ENCODE assay signal across 18 cellular contexts in the genomic region with DNA sequence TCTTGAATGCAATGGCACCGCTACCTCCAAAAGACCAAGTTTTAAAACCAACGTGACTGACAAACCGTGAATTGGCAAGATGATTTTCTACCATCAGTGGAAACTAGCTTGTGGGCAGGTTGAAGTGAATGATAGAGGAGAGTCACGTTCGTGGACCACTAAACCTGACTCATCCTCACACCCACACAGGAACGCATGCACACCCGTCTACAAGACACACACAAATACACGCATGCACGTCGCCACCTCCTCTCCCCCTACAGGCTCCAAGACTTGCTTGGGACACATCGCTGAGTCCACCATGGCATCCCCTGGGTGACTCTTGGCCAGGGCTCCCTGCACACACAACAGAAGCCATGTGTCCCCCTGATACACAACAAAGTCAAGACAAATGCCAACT. TPM values are rescaled to one million over a fixed set of nuclear protein-coding genes. Genes with fewer than 3 reads are reported as not detected.
DNase-seq lines count a peak whose midpoint lies in the region; ATAC-seq and FAIRE-seq lines count a peak whose summit lies in the region.
"Had no signal": no experiment of that assay in that cellular context is flagged by ENCODE, and none has a peak within 500 bp of the region (broad histone marks: within the 10 kb centered on the region; RNA-seq: fewer than 3 reads in every experiment).

No MANE protein-coding gene starts in this region.

- intact Hi-C loops in activated CD4-positive, alpha-beta memory T cell treated with anti-CD3 and anti-CD28 coated beads for 36 hours (cut with micrococcal nuclease), result loop anchor here (1.0 to 2.0 kb wide), 2 partner anchors 15 to 28 kb away; no protein-coding TSS in a partner anchor

- peak overlapping the region; percentile 76 for H3K27ac Mint-ChIP-seq in activated CD4-positive, alpha-beta memory T cell treated with anti-CD3 and anti-CD28 coated beads for 36 hours
- H3K27ac Mint-ChIP-seq in activated naive CD8-positive, alpha-beta T cell, result peak overlapping the region; percentile 70
- H3K27ac Mint-ChIP-seq: endodermal cell, IgD-negative memory B cell had no signal

- H3K4me1 Mint-ChIP-seq in activated CD4-positive, alpha-beta memory T cell treated with anti-CD3 and anti-CD28 coated beads for 36 hours (ENCODE audit: low read depth), result peaks cover 35% of the 10 kb centered on the region
- H3K4me1 Mint-ChIP-seq in activated naive CD8-positive, alpha-beta T cell (ENCODE audit: low read depth), result peaks cover 25% of the 10 kb centered on the region

- ATAC-seq in GM18870 (IDR thresholded peaks at IDR 0.05; ENCODE audit: unreplicated experiment), result no peak
- ATAC-seq: left ventricle myocardium superior had no signal

- CTCF ChIA-PET in activated CD4-positive, alpha-beta memory T cell treated with anti-CD3 and anti-CD28 coated beads for 36 hours (lab: Charles Lee), result interaction anchor here (1.1 to 2.0 kb wide), 6 partner anchors 10 to 54 kb away, joined by 3 to 12 read pairs (median 4); a partner anchor contains a TSS

- FAIRE-seq in HTR-8/SVneo (lab: Jason Lieb, UNC), result peak; percentile 13
- FAIRE-seq: H54 had no signal

- POLR2A ChIA-PET in activated CD4-positive, alpha-beta memory T cell treated with anti-CD3 and anti-CD28 coated beads for 36 hours (lab: Charles Lee), result interaction anchor here (0.6 to 2.5 kb wide), 6 partner anchors 13 to 182 kb away, joined by 3 to 15 read pairs (median 8); no protein-coding TSS in a partner anchor

- H3K9me3 Mint-ChIP-seq in activated CD4-positive, alpha-beta memory T cell treated with anti-CD3 and anti-CD28 coated beads for 36 hours, result no peaks in the 10 kb centered on the region
- H3K9me3 Mint-ChIP-seq in activated naive CD8-positive, alpha-beta T cell (ENCODE audit: low read depth), result no peaks in the 10 kb centered on the region
- H3K9me3 Mint-ChIP-seq: endodermal cell, IgD-negative memory B cell had no signal

- H3K4me3 Mint-ChIP-seq in activated CD4-positive, alpha-beta memory T cell treated with anti-CD3 and anti-CD28 coated beads for 36 hours, result no peak overlapping the region
- H3K4me3 Mint-ChIP-seq in activated naive CD8-positive, alpha-beta T cell, result no peak overlapping the region
- H3K4me3 Mint-ChIP-seq: endodermal cell, IgD-negative memory B cell had no signal

- DNase-seq in HTR-8/SVneo (ENCODE audit: insufficient read length, low spot score) (no peak), cerebellar nuclear complex (lab: John Stamatoyannopoulos, UW) (no peak), epidermal melanocyte (ENCODE audit: insufficient read length, low spot score) (no peak), NCI-H1048 (lab: John Stamatoyannopoulos, UW) (no peak)
- peak; percentile 85 for DNase-seq in activated CD4-positive, alpha-beta memory T cell treated with anti-CD3 and anti-CD28 coated beads for 36 hours
- peak; percentile 55 to 83 for DNase-seq in stimulated activated CD4-positive, alpha-beta T cell treated with anti-CD3 and anti-CD28 coated beads, Interleukin-4, amount 100 ng/mL, for 4 hours
- DNase-seq: endodermal cell, left ventricle myocardium superior, NCI-H2171 treated with DMSO at 0.1 percent for 48 hours, Right ventricle myocardium superior, spleen, testis had no signal

- no peaks in the 10 kb centered on the region for H3K36me3 Mint-ChIP-seq in activated CD4-positive, alpha-beta memory T cell treated with anti-CD3 and anti-CD28 coated beads for 36 hours
- H3K36me3 Mint-ChIP-seq in activated naive CD8-positive, alpha-beta T cell, result no peaks in the 10 kb centered on the region
- H3K36me3 Mint-ChIP-seq: IgD-negative memory B cell had no signal

- H3K27me3 Mint-ChIP-seq in activated CD4-positive, alpha-beta memory T cell treated with anti-CD3 and anti-CD28 coated beads for 36 hours, result peaks cover 3% of the 10 kb centered on the region
- peaks cover 4% of the 10 kb centered on the region for H3K27me3 Mint-ChIP-seq in activated naive CD8-positive, alpha-beta T cell

RNA-seq across cellular contexts. Expression of a gene that starts 14.4 kb away (rescaled TPM):
- total RNA-seq in activated CD4-positive, alpha-beta memory T cell treated with anti-CD3 and anti-CD28 coated beads for 36 hours, result 10 to 100 TPM; 39.9 to 42.1 TPM
- total RNA-seq: cardiac septum, fibroblast of villous mesenchyme, left ventricle myocardium superior, Right ventricle myocardium superior had no signal

RNA-seq across cellular contexts. Expression of a gene that starts 43.6 kb away (rescaled TPM):
- total RNA-seq in activated CD4-positive, alpha-beta memory T cell treated with anti-CD3 and anti-CD28 coated beads for 36 hours, result 10 to 100 TPM; 46.0 to 47.3 TPM

RNA-seq across cellular contexts. Expression of a gene that starts 54.6 kb away (rescaled TPM):
- total RNA-seq in activated CD4-positive, alpha-beta memory T cell treated with anti-CD3 and anti-CD28 coated beads for 36 hours, result 100 to 1,000 TPM; 306 to 310 TPM

Comparison
In these comparisons a context has a peak if more than half of its experiments do, and no peak if none do; other contexts are left out.
1. DNase-seq: peak in activated CD4-positive, alpha-beta memory T cell treated with anti-CD3 and anti-CD28 coated beads for 36 hours (single experiment) and stimulated activated CD4-positive, alpha-beta T cell treated with anti-CD3 and anti-CD28 coated beads, Interleukin-4, amount 100 ng/mL, for 4 hours (2 of 2); none in HTR-8/SVneo (single experiment), cerebellar nuclear complex (0 of 2), epidermal melanocyte (single experiment) and NCI-H1048 (single experiment).